ENCODE assay signal across 8 cellular contexts in the genomic region with DNA sequence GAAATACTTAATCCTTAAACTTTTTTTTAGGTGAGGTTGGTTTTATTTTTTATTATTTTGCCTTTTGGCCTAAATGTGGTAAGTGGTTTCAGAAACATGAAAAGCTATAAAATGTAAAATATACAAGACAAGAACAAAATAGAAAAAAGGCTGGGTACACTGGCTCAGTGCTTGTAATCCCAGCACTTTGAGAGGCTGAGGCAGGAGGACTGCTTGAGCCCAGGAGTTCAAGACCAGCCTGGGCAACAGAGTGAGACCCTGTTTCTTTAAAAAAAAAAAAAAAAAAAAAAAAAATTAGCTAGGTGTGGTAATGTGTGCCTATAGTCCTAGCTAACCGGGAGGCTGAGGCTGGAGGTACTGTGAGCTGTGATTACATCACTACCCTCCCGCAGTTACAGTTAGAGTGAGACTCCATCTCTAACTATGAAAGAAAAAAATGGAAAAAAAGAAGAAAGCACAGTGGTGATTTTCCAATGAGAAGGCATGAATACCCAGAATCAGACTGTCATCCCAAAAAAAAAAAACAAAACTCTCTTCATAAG.
DNase-seq lines count a peak whose midpoint lies in the region.

No MANE protein-coding gene starts in this region.

- H3K4me1 ChIP-seq in subcutaneous abdominal adipose tissue (ENCODE audit: control insufficient read depth in 5 of 5, insufficient read depth in 5 of 5, low read length in 5 of 5) = peaks cover 0 to 53% (median 49%) of the 10 kb centered on the region in 5 donors

- peak; percentile 37 to 57 for DNase-seq in activated CD4-positive, alpha-beta T cell treated with anti-CD3 and anti-CD28 coated beads for 4 hours
- DNase-seq in activated CD4-positive, alpha-beta T cell treated with anti-CD3 and anti-CD28 coated beads for 1 hour = no peak
- DNase-seq in OCI-M1 (lab: John Stamatoyannopoulos, UW) = peak; percentile 16
- DNase-seq in epithelial cell of prostate (ENCODE audit: low read depth, low spot score) = no peak
- no peak for DNase-seq in amniotic stem cell (lab: John Stamatoyannopoulos, UW)
- DNase-seq in G401 (ENCODE audit: low spot score) = no peak
- DNase-seq in NCI-H226 = no peak

- H3K27ac ChIP-seq in epithelial cell of prostate (peak overlapping the region; percentile 31), subcutaneous abdominal adipose tissue (ENCODE audit: low read depth, low read length) (peak overlapping the region; percentile 63)

- H3K36me3 ChIP-seq in subcutaneous abdominal adipose tissue (ENCODE audit: control insufficient read depth in 5 of 5, insufficient read depth in 5 of 5, low read length in 5 of 5) = no peaks in the 10 kb centered on the region

- H3K9me3 ChIP-seq in subcutaneous abdominal adipose tissue (ENCODE audit: control insufficient read depth in 5 of 5, low read length in 5 of 5) = no peaks in the 10 kb centered on the region

- H3K27me3 ChIP-seq in subcutaneous abdominal adipose tissue (ENCODE audit: control insufficient read depth in 5 of 5, insufficient read depth in 4 of 5, low read length in 5 of 5) = no peaks in the 10 kb centered on the region

- no peak overlapping the region for H3K4me3 ChIP-seq in subcutaneous abdominal adipose tissue (ENCODE audit: low read depth in 1 of 5, low read length in 5 of 5)

- peak overlapping the region in 3 of 5 donors; percentile 21 to 62 (median 40) for H3K9ac ChIP-seq in subcutaneous abdominal adipose tissue (ENCODE audit: low read length in 5 of 5)

- in situ Hi-C loops in G401 (cut with HindIII; ENCODE audit: low sequenced_read_pairs) = no loop called here

Comparison
In these comparisons a context has a peak if more than half of its experiments do, and no peak if none do; other contexts are left out.
1. DNase-seq: peak in activated CD4-positive, alpha-beta T cell treated with anti-CD3 and anti-CD28 coated beads for 4 hours (2 of 2) and OCI-M1 (single experiment); none in activated CD4-positive, alpha-beta T cell treated with anti-CD3 and anti-CD28 coated beads for 1 hour (single experiment), epithelial cell of prostate (single experiment), amniotic stem cell (single experiment), G401 (single experiment) and NCI-H226 (single experiment).